ENCODE assay signal across 21 cellular contexts in genomic region chr17:78546476-78546875, GRCh38. TPM values are rescaled to one million over a fixed set of nuclear protein-coding genes. Genes with fewer than 3 reads are reported as not detected.
DNase-seq lines count a peak whose midpoint lies in the region; ATAC-seq and TF ChIP-seq lines count a peak whose summit lies in the region.
"Had no signal": no experiment of that assay in that cellular context is flagged by ENCODE, and none has a peak within 500 bp of the region (broad histone marks: within the 10 kb centered on the region; RNA-seq: fewer than 3 reads in every experiment).

No MANE protein-coding gene starts in this region.

- no peaks in the 10 kb centered on the region for H3F3A ChIP-seq in PC-3 (ENCODE audit: low read length, unreplicated experiment)

- H3K9me3 ChIP-seq in PC-3 (ENCODE audit: low read length) = no peaks in the 10 kb centered on the region
- no peaks in the 10 kb centered on the region for H3K9me3 ChIP-seq in ascending aorta
- H3K9me3 ChIP-seq: BE2C had no signal

- TF ChIP-seq POLR2A in lower leg skin (IDR thresholded peaks at IDR 0.05) = no peak

- no peaks in the 10 kb centered on the region for H3K79me2 ChIP-seq in PC-3 (ENCODE audit: low read length)

- H3K4me1 ChIP-seq in PC-3 (ENCODE audit: insufficient read depth, low read length) = peaks cover 13% of the 10 kb centered on the region
- H3K4me1 ChIP-seq in ascending aorta = no peaks in the 10 kb centered on the region
- H3K4me1 ChIP-seq: BE2C, BLaER1 had no signal

- TF ChIP-seq CTCF in PC-3 (conservative IDR thresholded peaks at IDR 0.05; ENCODE audit: low read depth, low read length) (no peak), RWPE1 (conservative IDR thresholded peaks at IDR 0.05; ENCODE audit: low read depth) (no peak), epithelial cell of esophagus (IDR thresholded peaks at IDR 0.05; ENCODE audit: insufficient read depth, low read depth, low read length, missing control alignments) (no peak), lower leg skin (IDR thresholded peaks at IDR 0.05) (no peak), ascending aorta (IDR thresholded peaks at IDR 0.05) (no peak)

- H3K4me2 ChIP-seq in PC-3 (ENCODE audit: low read length) = no peak overlapping the region
- H3K4me2 ChIP-seq: BLaER1 had no signal

- intact Hi-C loops in PC-3 (cut with micrococcal nuclease) = no loop called here
- intact Hi-C loops in lower leg skin (cut with DNase I; ENCODE audit: low total_unique reads) = no loop called here
- intact Hi-C loops in ascending aorta (cut with DNase I) = no loop called here

- H3K9me2 ChIP-seq in PC-3 (replicated peaks; ENCODE audit: low read length) = no peaks in the 10 kb centered on the region

- H3K4me3 ChIP-seq in PC-3 (ENCODE audit: low read length) = no peak overlapping the region
- H3K4me3 ChIP-seq in epithelial cell of esophagus (ENCODE audit: low read length) = no peak overlapping the region
- no peak overlapping the region for H3K4me3 ChIP-seq in lower leg skin (ENCODE audit: low read depth, poor library complexity, severe bottlenecking)
- H3K4me3 ChIP-seq in ascending aorta = no peak overlapping the region
- H3K4me3 ChIP-seq: BLaER1 had no signal

- 48 to 72% methylated on average over 4 of the region's 4 CpGs for WGBS in lower leg skin, 2 donors

- peaks cover 21% of the 10 kb centered on the region; the same call in 1 of the 2 replicates for H3K27me3 ChIP-seq in PC-3 (ENCODE audit: low read length)
- no peaks in the 10 kb centered on the region for H3K27me3 ChIP-seq in ascending aorta
- H3K27me3 ChIP-seq: BE2C, BLaER1 had no signal

- no peaks in the 10 kb centered on the region for H4K20me1 ChIP-seq in PC-3 (ENCODE audit: low read length)
- H4K20me1 ChIP-seq: BLaER1 had no signal

- H3K36me3 ChIP-seq in PC-3 (ENCODE audit: low read depth, low read length) (no peaks in the 10 kb centered on the region), ascending aorta (no peaks in the 10 kb centered on the region)
- H3K36me3 ChIP-seq: BE2C, BLaER1 had no signal

- peak; percentile 28 for DNase-seq in PC-3
- DNase-seq in RWPE1 (ENCODE audit: low spot score) = no peak
- peak; percentile 51 for DNase-seq in epithelial cell of esophagus (ENCODE audit: low read depth)
- DNase-seq in lower leg skin (ENCODE audit: low spot score in 2 of 2) = no peak
- no peak for DNase-seq in substantia nigra (lab: John Stamatoyannopoulos, UW)
- no peak for DNase-seq in ascending aorta (ENCODE audit: low spot score in 2 of 2)
- DNase-seq: 8988T; ACHN; BE2C; C1 segment of cervical spinal cord; CD4-positive, alpha-beta memory T cell; CD4-positive, CD25-positive, alpha-beta regulatory T cell; CD8-positive, alpha-beta memory T cell; COR-L47; DMS 273 treated with DMSO at 0.1 percent for 48 hours; DMS153; DMS53; DMS79; DND-41; GF-D8 had no signal

- no TSS peak for BruUV-seq in PC-3 (replicated peaks; lab: Mats Ljungman, UMichigan)

- no peak overlapping the region for H3K9ac ChIP-seq in PC-3 (ENCODE audit: low read length)
- H3K9ac ChIP-seq: BLaER1 had no signal

- POLR2A ChIA-PET in PC-3 (lab: Charles Lee; ENCODE audit: unreplicated experiment) = interaction anchor here (0.6 kb wide), 1 partner anchor 11 kb away, joined by 5 read pairs; no protein-coding TSS in a partner anchor
- POLR2A ChIA-PET in RWPE1 (lab: Yijun Ruan, JAX; ENCODE audit: low non-redundant PET) = no interaction called here

- CTCF ChIA-PET in PC-3 (lab: Charles Lee) (interaction anchor here (0.6 kb wide), 1 partner anchor 317 kb away, joined by 3 read pairs; no protein-coding TSS in a partner anchor), RWPE1 (lab: Yijun Ruan, JAX) (no interaction called here)

- no peak for ATAC-seq in PC-3

- H3K27ac ChIP-seq in PC-3 (ENCODE audit: low read length) (no peak overlapping the region), RWPE1 (peak overlapping the region; percentile 69), substantia nigra (ENCODE audit: low read depth, low read length, poor library complexity, severe bottlenecking) (no peak overlapping the region), ascending aorta (no peak overlapping the region)
- H3K27ac ChIP-seq: BLaER1 had no signal

- no peak overlapping the region for H2AFZ ChIP-seq in PC-3 (ENCODE audit: low read length)

RNA-seq across cellular contexts. Expression of gene DNAH17, which starts 30.7 kb away (rescaled TPM):
- 0.04 and 0.23 TPM in 2 replicates for total RNA-seq in PC-3 (2014; rRNA removed)
- 10 to 100 TPM in 1 of 4 donors, 1 to 10 TPM in 2, under 1 TPM in 1; 0.89 to 15.4 (median 3.8) TPM for total RNA-seq in lower leg skin
- total RNA-seq in ascending aorta = not detected

Comparison
In these comparisons a context has a peak if more than half of its experiments do, and no peak if none do; other contexts are left out.
1. DNase-seq: peak in PC-3 (single experiment) and epithelial cell of esophagus (single experiment); none in RWPE1 (single experiment), lower leg skin (0 of 2), substantia nigra (0 of 49) and ascending aorta (0 of 2).